Comparison of ENCODE assay signal across 8 cellular contexts in the genomic region with DNA sequence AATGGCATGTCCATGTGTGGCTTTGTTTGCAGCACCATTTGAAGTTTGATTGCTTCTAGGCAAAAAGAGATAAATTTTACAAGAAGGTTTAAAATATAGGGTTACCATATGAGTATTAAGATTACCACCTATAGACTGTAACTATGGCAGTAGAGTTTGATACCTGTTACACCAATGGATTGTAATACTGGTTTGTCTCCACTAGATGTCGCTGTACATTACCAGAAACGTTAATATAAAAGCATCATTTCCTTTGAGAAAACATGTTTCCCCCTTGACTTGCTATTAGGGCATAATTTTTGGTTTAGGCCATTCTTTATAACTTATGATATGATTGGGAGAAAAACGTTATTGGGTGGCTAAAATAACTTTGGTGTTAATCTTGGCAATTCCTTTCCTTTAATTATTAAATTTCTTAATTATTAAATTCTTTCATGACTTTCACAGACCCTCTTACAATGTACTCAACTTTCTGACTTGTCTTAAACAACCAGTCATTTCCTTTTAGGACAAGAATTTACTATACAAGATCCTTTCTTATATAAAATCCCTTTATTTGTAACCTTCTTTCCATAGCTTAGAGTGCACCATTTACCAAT. TPM values are rescaled to one million over a fixed set of nuclear protein-coding genes. Genes with fewer than 3 reads are reported as not detected.
DNase-seq lines count a peak whose midpoint lies in the region; ATAC-seq, FAIRE-seq and TF ChIP-seq lines count a peak whose summit lies in the region.

No MANE protein-coding gene starts in this region.

- H4K8ac ChIP-seq in H9 (replicated peaks; ENCODE audit: insufficient read length, low read depth, low read length): no peak overlapping the region

- no peak overlapping the region for H3K23ac ChIP-seq in H9 (ENCODE audit: insufficient read length, low read depth, low read length)

- no peak overlapping the region for H2AK5ac ChIP-seq in H9 (ENCODE audit: insufficient read length, low read length)

- peak overlapping the region; percentile 73 for H3K4me2 ChIP-seq in H9 (ENCODE audit: insufficient read depth, insufficient read length, low read length)

- H3K9me3 Mint-ChIP-seq in CD14-positive monocyte: peaks cover 7 to 19% (median 12%) of the 10 kb centered on the region in 7 donors
- peaks cover 7 to 14% of the 10 kb centered on the region in 2 experiments for H3K9me3 Mint-ChIP-seq in H9
- peaks cover 2% of the 10 kb centered on the region for H3K9me3 Mint-ChIP-seq in MCF 10A (ENCODE audit: unreplicated experiment)

- H3K4me3 Mint-ChIP-seq in CD14-positive monocyte: no peak overlapping the region
- peak overlapping the region; percentile 92 to 94 for H3K4me3 Mint-ChIP-seq in H9
- no peak overlapping the region for H3K4me3 Mint-ChIP-seq in MCF 10A (ENCODE audit: unreplicated experiment)

- no peak overlapping the region for H2BK12ac ChIP-seq in H9 (ENCODE audit: insufficient read length, low read depth, low read length)

- peaks cover 40% of the 10 kb centered on the region for H3K4me1 Mint-ChIP-seq in CD14-positive monocyte
- H3K4me1 Mint-ChIP-seq in H9: peaks cover 76 to 82% of the 10 kb centered on the region in 2 experiments
- H3K4me1 Mint-ChIP-seq in MCF 10A (ENCODE audit: insufficient read depth, unreplicated experiment): no peaks in the 10 kb centered on the region

- H3K56ac ChIP-seq in H9 (ENCODE audit: insufficient read length, low read depth, low read length): no peak overlapping the region

- TF ChIP-seq CTCF in CD14-positive monocyte (IDR thresholded peaks at IDR 0.05) (peak; percentile 93), H9 (conservative IDR thresholded peaks at IDR 0.05) (peak; percentile 88), MCF 10A (IDR thresholded peaks at IDR 0.05; ENCODE audit: unreplicated experiment) (peak; percentile 53), kidney (IDR thresholded peaks at IDR 0.05; ENCODE audit: borderline replicate concordance, extremely low read depth, insufficient read depth) (peak; percentile 74), transverse colon (IDR thresholded peaks at IDR 0.05) (peak; percentile 83 to 92 (median 90))

- no peak overlapping the region; the same call in 1 of the 2 replicates for H3K4ac ChIP-seq in H9 (ENCODE audit: low read depth, low read length)

- no peak overlapping the region for H4K5ac ChIP-seq in H9 (ENCODE audit: insufficient read length, low read depth, low read length)

- no peak overlapping the region for H3K4me3 ChIP-seq in kidney (ENCODE audit: low read length in 2 of 2)
- no peak overlapping the region for H3K4me3 ChIP-seq in transverse colon

- H3K36me3 Mint-ChIP-seq in CD14-positive monocyte: peaks cover 5 to 10% of the 10 kb centered on the region in 2 donors
- H3K36me3 Mint-ChIP-seq in H9 (ENCODE audit: insufficient read depth in 1 of 3, low read depth in 3 of 3): peaks cover 19 to 21% (median 19%) of the 10 kb centered on the region in 3 experiments
- no peaks in the 10 kb centered on the region for H3K36me3 Mint-ChIP-seq in MCF 10A (ENCODE audit: insufficient read depth, unreplicated experiment)

- no peak overlapping the region for H2AFZ ChIP-seq in H9 (ENCODE audit: low read length)

- no peak for ATAC-seq in HG02885 (IDR thresholded peaks at IDR 0.05; ENCODE audit: poor library complexity, unreplicated experiment)

- H3K23me2 ChIP-seq in H9 (ENCODE audit: insufficient read length, low read depth, low read length, poor library complexity, severe bottlenecking): peaks cover 16% of the 10 kb centered on the region

- DNase-seq in CD14-positive monocyte (ENCODE audit: low spot score): no peak
- no peak for DNase-seq in H9
- peak; percentile 15 for DNase-seq in NCI-H446 treated with DMSO at 0.1 percent for 48 hours (lab: John Stamatoyannopoulos, UW)
- peak; percentile 62 for DNase-seq in MCF 10A (ENCODE audit: unreplicated experiment)
- DNase-seq in kidney: no peak
- no peak for DNase-seq in transverse colon
- DNase-seq in iPS-NIHi7 (ENCODE audit: extremely low spot score): no peak

- intact Hi-C loops in CD14-positive monocyte (cut with micrococcal nuclease): loop anchor here in 1 of 2 donors (5.0 kb wide), 1 partner anchor 129 kb away; no protein-coding TSS in a partner anchor
- intact Hi-C loops in MCF 10A (cut with micrococcal nuclease): loop anchor here (1.0 to 2.0 kb wide), 3 partner anchors 30 to 130 kb away; no protein-coding TSS in a partner anchor
- intact Hi-C loops in kidney (cut with DNase I): no loop called here
- intact Hi-C loops in transverse colon (cut with DNase I; ENCODE audit: low total_unique reads): no loop called here

- no peak overlapping the region for H3K14ac ChIP-seq in H9 (ENCODE audit: insufficient read depth, low read length)

- H4K91ac ChIP-seq in H9 (ENCODE audit: insufficient read length, low read depth, low read length): no peak overlapping the region

- peaks cover 7% of the 10 kb centered on the region for H3K9me3 ChIP-seq in H9 (ENCODE audit: control insufficient read depth, low read depth, low read length)
- H3K9me3 ChIP-seq in kidney (ENCODE audit: control insufficient read depth in 1 of 2, low read length in 2 of 2): peaks cover 0 to 4% of the 10 kb centered on the region in 2 donors
- no peaks in the 10 kb centered on the region for H3K9me3 ChIP-seq in transverse colon

- H2BK120ac ChIP-seq in H9 (ENCODE audit: low read depth, low read length, poor library complexity, severe bottlenecking): no peak overlapping the region

- H3T11ph ChIP-seq in H9 (ENCODE audit: low read length): no peak overlapping the region

- no peaks in the 10 kb centered on the region for H3K79me1 ChIP-seq in H9 (ENCODE audit: insufficient read depth, low read depth, low read length, poor library complexity, severe bottlenecking)

- no peak overlapping the region for H2BK5ac ChIP-seq in H9 (ENCODE audit: insufficient read length, low read length)

- H2BK15ac ChIP-seq in H9 (ENCODE audit: low read depth, low read length): no peak overlapping the region

- H3K36me3 ChIP-seq in kidney (ENCODE audit: control insufficient read depth in 1 of 2, insufficient read depth in 2 of 2, low read length in 2 of 2) (no peaks in the 10 kb centered on the region), transverse colon (no peaks in the 10 kb centered on the region)

- H2BK20ac ChIP-seq in H9 (ENCODE audit: low read depth, low read length, poor library complexity, severe bottlenecking): no peak overlapping the region

- TF ChIP-seq POLR2A in transverse colon (IDR thresholded peaks at IDR 0.05): no peak

- H3K27me3 Mint-ChIP-seq in CD14-positive monocyte (ENCODE audit: low read depth in 3 of 3): peaks cover 25 to 35% (median 29%) of the 10 kb centered on the region in 3 donors
- peaks cover 3% of the 10 kb centered on the region; the same call in 1 of the 2 replicates for H3K27me3 Mint-ChIP-seq in H9 (ENCODE audit: low read depth)
- H3K27me3 Mint-ChIP-seq in MCF 10A (ENCODE audit: insufficient read depth, unreplicated experiment): peaks cover 84% of the 10 kb centered on the region

- POLR2A ChIA-PET in MCF 10A (lab: Yijun Ruan, JAX): no interaction called here

- CTCF ChIA-PET in MCF 10A (lab: Yijun Ruan, JAX): interaction anchor here (0.7 to 5.7 kb wide), 10 partner anchors 9 to 228 kb away, joined by 3 to 63 read pairs (median 4); no protein-coding TSS in a partner anchor

- in situ Hi-C loops in transverse colon (cut with MboI; ENCODE audit: low pct_ligation_motif_present in 1 of 4, low pct_unique_long_range_greater_than_20kb in 1 of 4, low sequenced_read_pairs in 3 of 4): loop anchor here in 1 of 4 donors (25.0 kb wide), 1 partner anchor 119 kb away; no protein-coding TSS in a partner anchor

- H3K9ac ChIP-seq in H9 (ENCODE audit: extremely low read depth, insufficient read length, low read length) (no peak overlapping the region), kidney (ENCODE audit: low read length in 2 of 2) (no peak overlapping the region)

- BruUV-seq in MCF 10A (replicated peaks; lab: Mats Ljungman, UMichigan): no TSS peak

- H3K27me3 ChIP-seq in H9 (ENCODE audit: insufficient read depth, low read length) (no peaks in the 10 kb centered on the region), transverse colon (peaks cover 39% of the 10 kb centered on the region)

- FAIRE-seq in kidney (lab: Jason Lieb, UNC): peak; percentile 96

- peak overlapping the region; percentile 70 for H3K18ac ChIP-seq in H9 (ENCODE audit: insufficient read length, low read depth, low read length)

- no CpG with 5 or more reads among the region's 3 CpGs for WGBS in H9 (ENCODE audit: extremely low coverage, insufficient read length, low lambda C conversion rate)
- WGBS in transverse colon (ENCODE audit: low coverage in 1 of 2), 2 donors: 0 to 1% methylated on average over 3 of the region's 3 CpGs

- H4K20me1 ChIP-seq in H9 (ENCODE audit: control insufficient read depth, insufficient read depth, insufficient read length): no peaks in the 10 kb centered on the region

- no peak overlapping the region for H3K27ac Mint-ChIP-seq in CD14-positive monocyte
- H3K27ac Mint-ChIP-seq in H9: peak overlapping the region; percentile 97 to 100 (median 98)
- no peak overlapping the region for H3K27ac Mint-ChIP-seq in MCF 10A (ENCODE audit: low read depth, unreplicated experiment)

- no peak for TF ChIP-seq EP300 in transverse colon (IDR thresholded peaks at IDR 0.05; ENCODE audit: low read depth)

- H3K79me2 ChIP-seq in H9 (ENCODE audit: insufficient read depth, low read length): peaks cover 19% of the 10 kb centered on the region; the same call in 1 of the 2 replicates

- H3K4me1 ChIP-seq in H9 (ENCODE audit: insufficient read depth, low read length) (peaks cover 9% of the 10 kb centered on the region; the same call in 1 of the 2 replicates), kidney (ENCODE audit: control insufficient read depth in 1 of 2, insufficient read depth in 1 of 2, low read depth in 1 of 2, low read length in 2 of 2) (no peaks in the 10 kb centered on the region), transverse colon (peaks cover 0 to 5% (median 2%) of the 10 kb centered on the region in 4 donors)

- H3K27ac ChIP-seq in H9 (ENCODE audit: insufficient read length, low read depth, low read length) (peak overlapping the region; percentile 76), kidney (ENCODE audit: low read depth in 2 of 2, low read length in 2 of 2) (no peak overlapping the region), transverse colon (no peak overlapping the region)

RNA-seq across cellular contexts. Expression of a gene that starts 42.8 kb away (rescaled TPM):
- polyA plus RNA-seq in CD14-positive monocyte (100 to 1,000 TPM; 569 to 682 TPM), kidney (ENCODE audit: insufficient read depth, low read depth, low replicate concordance) (141 TPM)
- total RNA-seq in H9 (2021) (23.4 and 23.6 TPM in 2 replicates), MCF 10A (2022) (not detected in 2 replicates), kidney (181 TPM), transverse colon (10 to 100 TPM in 3 of 4 donors, 1 to 10 TPM in 1; 10.0 to 68.0 (median 40.4) TPM)

RNA-seq across cellular contexts. Expression of a gene that starts 45.2 kb away (rescaled TPM):
- polyA plus RNA-seq in CD14-positive monocyte: 100 to 1,000 TPM; 578 to 796 TPM
- 2.6 and 4.0 TPM in 2 replicates for total RNA-seq in H9 (2021)
- not detected in 2 replicates for total RNA-seq in MCF 10A (2022)
- total RNA-seq in kidney: 200 TPM
- polyA plus RNA-seq in kidney (ENCODE audit: insufficient read depth, low read depth, low replicate concordance): 154 TPM
- 10 to 100 TPM in 3 of 4 donors, 1 to 10 TPM in 1; 2.2 to 77.8 (median 28.7) TPM for total RNA-seq in transverse colon

Comparison
In these comparisons a context has a peak if more than half of its experiments do, and no peak if none do; other contexts are left out.
1. DNase-seq: peak in NCI-H446 treated with DMSO at 0.1 percent for 48 hours (single experiment) and MCF 10A (single experiment); none in CD14-positive monocyte (single experiment), H9 (single experiment), kidney (single experiment), transverse colon (single experiment) and iPS-NIHi7 (single experiment).
2. H3K27ac Mint-ChIP-seq: peak in H9 (3 of 3); none in CD14-positive monocyte (0 of 7) and MCF 10A (single experiment).
3. H3K4me3 Mint-ChIP-seq: peak in H9 (2 of 2); none in CD14-positive monocyte (0 of 2) and MCF 10A (single experiment).
4. Peak in every context shown above with its lines, with median percentiles within 50 percentile points of each other: CTCF ChIP-seq.